Comparison of ENCODE assay signal across 8 cellular contexts in the genomic region with DNA sequence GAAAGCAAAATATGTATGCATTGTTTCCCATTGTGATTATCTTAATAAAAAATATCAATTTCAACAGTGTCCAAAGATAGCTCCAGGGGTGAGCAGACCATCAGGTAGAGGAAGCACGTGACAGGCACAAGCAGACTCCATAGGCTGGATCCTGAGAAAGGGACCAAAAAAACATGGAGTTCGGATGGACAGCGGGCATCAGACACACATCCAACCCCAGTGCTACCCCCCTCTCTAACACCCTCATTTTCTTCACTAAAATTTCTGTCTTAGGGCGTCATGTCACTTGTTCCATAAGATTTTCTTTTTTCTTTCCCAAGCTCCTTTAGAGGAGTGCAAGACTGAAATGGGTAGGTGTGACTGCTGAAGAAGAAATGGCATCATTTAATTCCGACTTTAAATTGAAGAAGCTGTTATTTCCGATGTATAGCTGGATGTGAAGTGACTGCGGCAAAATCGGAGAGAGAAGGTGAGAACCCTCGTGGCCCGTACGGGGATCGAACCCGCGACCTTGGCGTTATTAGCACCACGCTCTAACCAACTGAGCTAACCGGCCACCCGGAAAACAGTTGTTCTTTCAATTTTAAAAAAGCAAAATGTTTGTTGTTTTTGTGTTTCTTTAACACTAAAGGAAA. TPM values are rescaled to one million over a fixed set of nuclear protein-coding genes. Genes with fewer than 3 reads are reported as not detected.
DNase-seq lines count a peak whose midpoint lies in the region; ATAC-seq and TF ChIP-seq lines count a peak whose summit lies in the region.

No MANE protein-coding gene starts in this region.

- H3K4me3 ChIP-seq in right atrium auricular region (no peak overlapping the region), gastrocnemius medialis (no peak overlapping the region)

- peak overlapping the region; percentile 74 for H3K4me3 Mint-ChIP-seq in activated naive CD8-positive, alpha-beta T cell treated with anti-CD3 and anti-CD28 coated beads, Interleukin-2, amount 10 ng/mL, durations not matched to agents 7 days and 5 days

- no peaks in the 10 kb centered on the region for H3K36me3 ChIP-seq in right atrium auricular region
- no peaks in the 10 kb centered on the region for H3K36me3 ChIP-seq in gastrocnemius medialis

- H3K9me3 Mint-ChIP-seq in activated naive CD8-positive, alpha-beta T cell treated with anti-CD3 and anti-CD28 coated beads, Interleukin-2, amount 10 ng/mL, durations not matched to agents 7 days and 5 days, result peaks cover 7% of the 10 kb centered on the region

- no peak for ATAC-seq in activated naive CD8-positive, alpha-beta T cell treated with anti-CD3 and anti-CD28 coated beads, Interleukin-2, amount 10 ng/mL, durations not matched to agents 7 days and 5 days (ENCODE audit: low read depth)
- ATAC-seq in GM21529 (IDR thresholded peaks at IDR 0.05; ENCODE audit: unreplicated experiment) (no peak), gastrocnemius medialis (no peak)

- H3K27ac ChIP-seq in right atrium auricular region (no peak overlapping the region), gastrocnemius medialis (no peak overlapping the region)

- peaks cover 24% of the 10 kb centered on the region for H3K4me1 Mint-ChIP-seq in activated naive CD8-positive, alpha-beta T cell treated with anti-CD3 and anti-CD28 coated beads, Interleukin-2, amount 10 ng/mL, durations not matched to agents 7 days and 5 days

- peak; percentile 86 for DNase-seq in ELR (ENCODE audit: low read depth)
- peak; percentile 82 for DNase-seq in NCI-H2227 treated with DMSO at 0.1 percent for 48 hours (lab: John Stamatoyannopoulos, UW)
- DNase-seq in activated naive CD8-positive, alpha-beta T cell treated with anti-CD3 and anti-CD28 coated beads, Interleukin-2, amount 10 ng/mL, durations not matched to agents 7 days and 5 days, result peak; percentile 47
- peak; percentile 34 for DNase-seq in myocyte (ENCODE audit: low read depth)
- no peak for DNase-seq in T-helper 9 cell
- DNase-seq in right atrium auricular region (ENCODE audit: low spot score), result no peak
- no peak for DNase-seq in gastrocnemius medialis

- no peaks in the 10 kb centered on the region for H3K9me3 ChIP-seq in right atrium auricular region
- no peaks in the 10 kb centered on the region for H3K9me3 ChIP-seq in gastrocnemius medialis

- H3K4me1 ChIP-seq in right atrium auricular region (no peaks in the 10 kb centered on the region), gastrocnemius medialis (no peaks in the 10 kb centered on the region)

- H3K27me3 Mint-ChIP-seq in activated naive CD8-positive, alpha-beta T cell treated with anti-CD3 and anti-CD28 coated beads, Interleukin-2, amount 10 ng/mL, durations not matched to agents 7 days and 5 days, result peaks cover 60% of the 10 kb centered on the region

- POLR2A ChIA-PET in activated naive CD8-positive, alpha-beta T cell treated with anti-CD3 and anti-CD28 coated beads, Interleukin-2, amount 10 ng/mL, durations not matched to agents 7 days and 5 days (lab: Charles Lee), result no interaction called here

- H3K27me3 ChIP-seq in right atrium auricular region, result peaks cover 12 to 30% of the 10 kb centered on the region in 2 donors
- H3K27me3 ChIP-seq in gastrocnemius medialis, result peaks cover 52 to 82% (median 57%) of the 10 kb centered on the region in 3 donors

- peaks cover 3% of the 10 kb centered on the region for H3K36me3 Mint-ChIP-seq in activated naive CD8-positive, alpha-beta T cell treated with anti-CD3 and anti-CD28 coated beads, Interleukin-2, amount 10 ng/mL, durations not matched to agents 7 days and 5 days

- TF ChIP-seq POLR2A in gastrocnemius medialis (IDR thresholded peaks at IDR 0.05), result no peak

- TF ChIP-seq CTCF in right atrium auricular region (IDR thresholded peaks at IDR 0.05) (no peak), gastrocnemius medialis (IDR thresholded peaks at IDR 0.05 in 4 of 5, conservative IDR thresholded peaks at IDR 0.05 in 1 of 5) (no peak)

- in situ Hi-C loops in gastrocnemius medialis (cut with MboI; ENCODE audit: low sequenced_read_pairs in 4 of 4), result no loop called here

- intact Hi-C loops in gastrocnemius medialis (cut with DNase I; ENCODE audit: low total_unique reads), result no loop called here

- H3K27ac Mint-ChIP-seq in activated naive CD8-positive, alpha-beta T cell treated with anti-CD3 and anti-CD28 coated beads, Interleukin-2, amount 10 ng/mL, durations not matched to agents 7 days and 5 days, result no peak overlapping the region

RNA-seq across cellular contexts. Expression of a gene that starts 10.3 kb away (rescaled TPM):
- total RNA-seq in activated naive CD8-positive, alpha-beta T cell treated with anti-CD3 and anti-CD28 coated beads, Interleukin-2, amount 10 ng/mL, durations not matched to agents 7 days and 5 days, result 1 to 10 TPM in 1 of 2 experiments, under 1 TPM in 1; 0.86 to 1.4 TPM
- total RNA-seq in myocyte (not detected in 2 replicates), right atrium auricular region (1 to 10 TPM in 1 of 2 donors, not detected in 1; 1.7 TPM), gastrocnemius medialis (not detected)
- not detected for polyA plus RNA-seq in myocyte (2012)

Comparison
In these comparisons a context has a peak if more than half of its experiments do, and no peak if none do; other contexts are left out.
1. DNase-seq: peak in ELR (single experiment), NCI-H2227 treated with DMSO at 0.1 percent for 48 hours (single experiment), activated naive CD8-positive, alpha-beta T cell treated with anti-CD3 and anti-CD28 coated beads, Interleukin-2, amount 10 ng/mL, durations not matched to agents 7 days and 5 days (single experiment) and myocyte (single experiment); none in T-helper 9 cell (single experiment), right atrium auricular region (single experiment) and gastrocnemius medialis (0 of 2).